ENCODE assay signal across 1 cellular context in genomic region chr17:75753514-75754377, GRCh38.
TF ChIP-seq lines count a peak whose summit lies in the region.

No MANE protein-coding gene starts in this region.

TF ChIP-seq in K562, 482 proteins besides CTCF, POLR2A, EP300 and RAD21 (continued from another document and continues in another):
- TF ChIP-seq TOE1 (IDR thresholded peaks at IDR 0.05; ENCODE audit: borderline replicate concordance) (peak; percentile 72; the same call in 1 of the 2 replicates), TOE1 (CRISPR knock-in tag; IDR thresholded peaks at IDR 0.05; ENCODE audit: borderline replicate concordance, low read depth) (no peak), GTF2A2 (tag; IDR thresholded peaks at IDR 0.05) (no peak), MCM2 (IDR thresholded peaks at IDR 0.05; ENCODE audit: low read depth) (no peak), BRF2 (IDR thresholded peaks at IDR 0.05; ENCODE audit: borderline replicate concordance, insufficient read depth, insufficient read length) (no peak), SNRNP70 (optimal IDR thresholded peaks at IDR 0.05; ENCODE audit: low read depth, low read length) (no peak), HLTF (IDR thresholded peaks at IDR 0.05) (no peak), MCM5 (IDR thresholded peaks at IDR 0.05; ENCODE audit: low read depth) (no peak), ZNF830 (CRISPR knock-in tag; IDR thresholded peaks at IDR 0.05) (no peak), ELK1 (CRISPR knock-in tag; IDR thresholded peaks at IDR 0.05) (no peak), PPARD (CRISPR knock-in tag; IDR thresholded peaks at IDR 0.05) (no peak), BRF1 (IDR thresholded peaks at IDR 0.05; ENCODE audit: borderline replicate concordance, extremely low read depth, insufficient read length) (no peak), FOS (IDR thresholded peaks at IDR 0.05; ENCODE audit: extremely low read depth, insufficient read length) (no peak), USF1 (CRISPR knock-in tag; IDR thresholded peaks at IDR 0.05) (peak; percentile 95), BDP1 (IDR thresholded peaks at IDR 0.05; ENCODE audit: insufficient read depth, insufficient read length) (no peak), ZNF609 (CRISPR knock-in tag; IDR thresholded peaks at IDR 0.05; ENCODE audit: borderline replicate concordance) (no peak), ZNF407 (IDR thresholded peaks at IDR 0.05; ENCODE audit: low read depth) (no peak), DLX4 (CRISPR knock-in tag; IDR thresholded peaks at IDR 0.05) (no peak), U2AF2 (optimal IDR thresholded peaks at IDR 0.05; ENCODE audit: low read depth, low read length) (no peak), ZFP30 (CRISPR knock-in tag; IDR thresholded peaks at IDR 0.05; ENCODE audit: borderline replicate concordance) (no peak), NR4A1 (CRISPR knock-in tag; IDR thresholded peaks at IDR 0.05) (no peak), NR4A1 (tag; IDR thresholded peaks at IDR 0.05) (peak; percentile 77), ZBTB9 (CRISPR knock-in tag; IDR thresholded peaks at IDR 0.05) (0 out of 2 replicates have a peak, but pooled peaks have one; percentile 67), ZNF175 (CRISPR knock-in tag; IDR thresholded peaks at IDR 0.05; ENCODE audit: low read depth) (no peak), PBX2 (CRISPR knock-in tag; IDR thresholded peaks at IDR 0.05; ENCODE audit: low read depth) (no peak), PBX2 (tag; conservative IDR thresholded peaks at IDR 0.05; ENCODE audit: low read depth) (no peak), RBM34 (IDR thresholded peaks at IDR 0.05; ENCODE audit: borderline replicate concordance, insufficient read depth, low read length) (no peak), ZNF583 (CRISPR knock-in tag; IDR thresholded peaks at IDR 0.05) (no peak), TSHZ1 (CRISPR knock-in tag; IDR thresholded peaks at IDR 0.05) (no peak), FUS (optimal IDR thresholded peaks at IDR 0.05; ENCODE audit: low read depth, low read length) (no peak), ZNF263 (CRISPR knock-in tag; IDR thresholded peaks at IDR 0.05; ENCODE audit: borderline replicate concordance) (no peak), ZFX (CRISPR knock-in tag; IDR thresholded peaks at IDR 0.05) (peak; percentile 84), ZNF589 (CRISPR knock-in tag; IDR thresholded peaks at IDR 0.05; ENCODE audit: low read depth) (no peak)
